Comparison of ENCODE assay signal across 26 cellular contexts in genomic region chr16:74877706-74878105, GRCh38.
"Had no signal": no experiment of that assay in that cellular context is flagged by ENCODE, and none has a peak within 500 bp of the region (broad histone marks: within the 10 kb centered on the region; RNA-seq: fewer than 3 reads in every experiment).

No MANE protein-coding gene starts in this region.

- H3K27me3 Mint-ChIP-seq: effector memory CD8-positive, alpha-beta T cell; naive B cell; stimulated activated naive B cell treated with anti-CD40 and anti-IgM and Interleukin-4, amounts not matched to agents 10 μg/mL and 1 μg/mL and 100 μg/mL, for 72 hours; type B pancreatic cell had no signal

- ATAC-seq: effector memory CD8-positive, alpha-beta T cell; heart right ventricle; left cardiac atrium; left lung; mucosa of descending colon; right cardiac atrium; stimulated activated naive B cell treated with anti-CD40 and anti-IgM and Interleukin-4, amounts not matched to agents 10 μg/mL and 1 μg/mL and 100 μg/mL, for 72 hours had no signal

- H3K4me3 Mint-ChIP-seq: effector memory CD8-positive, alpha-beta T cell; mesothelial cell of epicardium; naive B cell; nephron; neural progenitor cell; stimulated activated naive B cell treated with anti-CD40 and anti-IgM and Interleukin-4, amounts not matched to agents 10 μg/mL and 1 μg/mL and 100 μg/mL, for 72 hours; type B pancreatic cell had no signal

- H3K27ac ChIP-seq: coronary artery, esophagus muscularis mucosa, heart right ventricle, left lung, neural progenitor cell, parathyroid adenoma, prostate gland, spleen, stomach, testis, tibial artery had no signal

- H3K9me3 Mint-ChIP-seq: effector memory CD8-positive, alpha-beta T cell; mesothelial cell of epicardium; naive B cell; nephron; neural progenitor cell; stimulated activated naive B cell treated with anti-CD40 and anti-IgM and Interleukin-4, amounts not matched to agents 10 μg/mL and 1 μg/mL and 100 μg/mL, for 72 hours; type B pancreatic cell had no signal

- H3K9ac ChIP-seq: neural progenitor cell, parathyroid adenoma had no signal

- H3K27ac Mint-ChIP-seq: mesothelial cell of epicardium; nephron; neural progenitor cell; stimulated activated naive B cell treated with anti-CD40 and anti-IgM and Interleukin-4, amounts not matched to agents 10 μg/mL and 1 μg/mL and 100 μg/mL, for 72 hours; type B pancreatic cell had no signal

- DNase-seq: effector memory CD8-positive, alpha-beta T cell; foreskin melanocyte; glutamatergic neuron; heart right ventricle; hippocampal formation; left cardiac atrium; left lung; mesenchymal stem cell; mucosa of descending colon; naive B cell; right cardiac atrium; spleen; stimulated activated CD4-positive, alpha-beta T cell treated with anti-CD3 and anti-CD28 coated beads, Interleukin-4, amount 100 ng/mL, for 4 hours; stimulated activated naive B cell treated with anti-CD40 and anti-IgM and Interleukin-4, amounts not matched to agents 10 μg/mL and 1 μg/mL and 100 μg/mL, for 72 hours; stomach; testis; tibial artery had no signal

- H3K4me1 Mint-ChIP-seq: mesothelial cell of epicardium, nephron, neural progenitor cell had no signal

- H3K9me3 ChIP-seq: esophagus muscularis mucosa, heart right ventricle, left lung, mucosa of descending colon, prostate gland, spleen, stomach, testis, tibial artery had no signal

- H3K4me3 ChIP-seq: coronary artery, esophagus muscularis mucosa, heart right ventricle, left lung, mucosa of descending colon, neural progenitor cell, prostate gland, skin epidermis, spleen, stomach, testis, tibial artery had no signal

- H3K4me1 ChIP-seq: left lung, neural progenitor cell, parathyroid adenoma, prostate gland, spleen, stomach, testis, tibial artery had no signal

- H3K4me2 ChIP-seq: neural progenitor cell had no signal

- H2AFZ ChIP-seq: neural progenitor cell, parathyroid adenoma had no signal

- H3K27me3 ChIP-seq: esophagus muscularis mucosa, heart right ventricle, left lung, neural progenitor cell, spleen, stomach, testis, tibial artery had no signal

- H3K36me3 ChIP-seq: neural progenitor cell had no signal
